ENCODE assay signal across 22 cellular contexts in genomic region chr14:44027397-44027796, GRCh38.
"Had no signal": no experiment of that assay in that cellular context is flagged by ENCODE, and none has a peak within 500 bp of the region (broad histone marks: within the 10 kb centered on the region; RNA-seq: fewer than 3 reads in every experiment).

No MANE protein-coding gene starts in this region.

- H3K4me1 Mint-ChIP-seq: activated CD4-positive, alpha-beta memory T cell treated with anti-CD3 and anti-CD28 coated beads, Interleukin-2, amount 10 ng/mL, durations not matched to agents 7 days and 5 days; activated CD4-positive, alpha-beta T cell treated with anti-CD3 and anti-CD28 coated beads, Interleukin-2, amount 10 ng/mL, durations not matched to agents 24 days and 14 days; activated CD8-positive, alpha-beta memory T cell treated with anti-CD3 and anti-CD28 coated beads, Interleukin-2, amount 10 ng/mL, durations not matched to agents 7 days and 5 days; activated naive CD4-positive, alpha-beta T cell treated with anti-CD3 and anti-CD28 coated beads, Interleukin-2, amount 10 ng/mL, durations not matched to agents 7 days and 5 days; activated naive CD8-positive, alpha-beta T cell treated with anti-CD3 and anti-CD28 coated beads, Interleukin-2, amount 50 U/mL, for 24 hours had no signal

- H3K27ac Mint-ChIP-seq: activated CD4-positive, alpha-beta memory T cell treated with anti-CD3 and anti-CD28 coated beads, Interleukin-2, amount 10 ng/mL, durations not matched to agents 7 days and 5 days; activated CD4-positive, alpha-beta T cell treated with anti-CD3 and anti-CD28 coated beads, Interleukin-2, amount 10 ng/mL, durations not matched to agents 24 days and 14 days; activated CD8-positive, alpha-beta memory T cell treated with anti-CD3 and anti-CD28 coated beads, Interleukin-2, amount 10 ng/mL, durations not matched to agents 7 days and 5 days; activated naive CD4-positive, alpha-beta T cell treated with anti-CD3 and anti-CD28 coated beads, Interleukin-2, amount 10 ng/mL, durations not matched to agents 7 days and 5 days; activated naive CD8-positive, alpha-beta T cell treated with anti-CD3 and anti-CD28 coated beads, Interleukin-2, amount 50 U/mL, for 24 hours; natural killer cell treated with Interleukin-12 subunit alpha and Interleukin-12 subunit beta and Interleukin-15 and Interleukin-18, amount 100 ng/mL, for 72 hours; stimulated activated naive CD8-positive, alpha-beta T cell treated with anti-CD3 and anti-CD28 coated beads, Interleukin-15, Interleukin-2, amounts not matched to agents 100 ng/mL and 50 ng/mL, for 24 hours had no signal

- DNase-seq: activated CD4-positive, alpha-beta memory T cell treated with anti-CD3 and anti-CD28 coated beads, Interleukin-2, amount 10 ng/mL, durations not matched to agents 7 days and 5 days; activated CD4-positive, alpha-beta T cell treated with anti-CD3 and anti-CD28 coated beads, Interleukin-2, amount 10 ng/mL, durations not matched to agents 24 days and 14 days; activated CD8-positive, alpha-beta memory T cell treated with anti-CD3 and anti-CD28 coated beads, Interleukin-2, amount 10 ng/mL, durations not matched to agents 7 days and 5 days; activated effector memory CD4-positive, alpha-beta T cell treated with anti-CD3 and anti-CD28 coated beads, Interleukin-2, amount 50 U/mL, for 16 hours; activated naive CD4-positive, alpha-beta T cell treated with anti-CD3 and anti-CD28 coated beads, Interleukin-2, amount 10 ng/mL, durations not matched to agents 7 days and 5 days; activated naive CD8-positive, alpha-beta T cell treated with anti-CD3 and anti-CD28 coated beads, Interleukin-2, amount 50 U/mL, for 24 hours; activated T-cell treated with anti-CD3 and anti-CD28 coated beads for 4 hours; anterior cingulate cortex; body of pancreas; foreskin fibroblast; heart right ventricle; islet precursor cell; left cardiac atrium; midbrain; ovary; stimulated activated CD4-positive, alpha-beta T cell treated with anti-CD3 and anti-CD28 coated beads, Interleukin-4, amount 100 ng/mL, for 1 hour; substantia nigra; thyroid gland; upper lobe of right lung had no signal

- H3K9me3 Mint-ChIP-seq: activated naive CD8-positive, alpha-beta T cell treated with anti-CD3 and anti-CD28 coated beads, Interleukin-2, amount 50 U/mL, for 24 hours; stimulated activated naive CD8-positive, alpha-beta T cell treated with anti-CD3 and anti-CD28 coated beads, Interleukin-15, Interleukin-2, amounts not matched to agents 100 ng/mL and 50 ng/mL, for 24 hours had no signal

- H3K27me3 Mint-ChIP-seq: activated CD4-positive, alpha-beta memory T cell treated with anti-CD3 and anti-CD28 coated beads, Interleukin-2, amount 10 ng/mL, durations not matched to agents 7 days and 5 days; activated CD4-positive, alpha-beta T cell treated with anti-CD3 and anti-CD28 coated beads, Interleukin-2, amount 10 ng/mL, durations not matched to agents 24 days and 14 days; activated CD8-positive, alpha-beta memory T cell treated with anti-CD3 and anti-CD28 coated beads, Interleukin-2, amount 10 ng/mL, durations not matched to agents 7 days and 5 days; activated naive CD4-positive, alpha-beta T cell treated with anti-CD3 and anti-CD28 coated beads, Interleukin-2, amount 10 ng/mL, durations not matched to agents 7 days and 5 days; activated naive CD8-positive, alpha-beta T cell treated with anti-CD3 and anti-CD28 coated beads, Interleukin-2, amount 50 U/mL, for 24 hours; natural killer cell treated with Interleukin-12 subunit alpha and Interleukin-12 subunit beta and Interleukin-15 and Interleukin-18, amount 100 ng/mL, for 72 hours; stimulated activated naive CD8-positive, alpha-beta T cell treated with anti-CD3 and anti-CD28 coated beads, Interleukin-15, Interleukin-2, amounts not matched to agents 100 ng/mL and 50 ng/mL, for 24 hours had no signal

- ATAC-seq: activated CD4-positive, CD25-positive, alpha-beta regulatory T cell treated with anti-CD3 and anti-CD28 coated beads, Interleukin-2, amount 50 U/mL, for 24 hours; activated CD8-positive, alpha-beta memory T cell treated with anti-CD3 and anti-CD28 coated beads, Interleukin-2, amount 10 ng/mL, durations not matched to agents 7 days and 5 days; activated naive CD8-positive, alpha-beta T cell treated with anti-CD3 and anti-CD28 coated beads, Interleukin-2, amount 50 U/mL, for 24 hours; body of pancreas; heart right ventricle; left cardiac atrium; natural killer cell treated with Interleukin-12 subunit alpha and Interleukin-12 subunit beta and Interleukin-15 and Interleukin-18, amount 100 ng/mL, for 72 hours; upper lobe of right lung had no signal

- H3K4me3 Mint-ChIP-seq: activated CD4-positive, alpha-beta memory T cell treated with anti-CD3 and anti-CD28 coated beads, Interleukin-2, amount 10 ng/mL, durations not matched to agents 7 days and 5 days; activated CD4-positive, alpha-beta T cell treated with anti-CD3 and anti-CD28 coated beads, Interleukin-2, amount 10 ng/mL, durations not matched to agents 24 days and 14 days; activated CD8-positive, alpha-beta memory T cell treated with anti-CD3 and anti-CD28 coated beads, Interleukin-2, amount 10 ng/mL, durations not matched to agents 7 days and 5 days; activated naive CD4-positive, alpha-beta T cell treated with anti-CD3 and anti-CD28 coated beads, Interleukin-2, amount 10 ng/mL, durations not matched to agents 7 days and 5 days; activated naive CD8-positive, alpha-beta T cell treated with anti-CD3 and anti-CD28 coated beads, Interleukin-2, amount 50 U/mL, for 24 hours; natural killer cell treated with Interleukin-12 subunit alpha and Interleukin-12 subunit beta and Interleukin-15 and Interleukin-18, amount 100 ng/mL, for 72 hours; stimulated activated naive CD8-positive, alpha-beta T cell treated with anti-CD3 and anti-CD28 coated beads, Interleukin-15, Interleukin-2, amounts not matched to agents 100 ng/mL and 50 ng/mL, for 24 hours had no signal

- H3K36me3 Mint-ChIP-seq: activated CD8-positive, alpha-beta memory T cell treated with anti-CD3 and anti-CD28 coated beads, Interleukin-2, amount 10 ng/mL, durations not matched to agents 7 days and 5 days; activated naive CD4-positive, alpha-beta T cell treated with anti-CD3 and anti-CD28 coated beads, Interleukin-2, amount 10 ng/mL, durations not matched to agents 7 days and 5 days had no signal
